7 cellular contexts compared by ENCODE assay signal in the genomic region with DNA sequence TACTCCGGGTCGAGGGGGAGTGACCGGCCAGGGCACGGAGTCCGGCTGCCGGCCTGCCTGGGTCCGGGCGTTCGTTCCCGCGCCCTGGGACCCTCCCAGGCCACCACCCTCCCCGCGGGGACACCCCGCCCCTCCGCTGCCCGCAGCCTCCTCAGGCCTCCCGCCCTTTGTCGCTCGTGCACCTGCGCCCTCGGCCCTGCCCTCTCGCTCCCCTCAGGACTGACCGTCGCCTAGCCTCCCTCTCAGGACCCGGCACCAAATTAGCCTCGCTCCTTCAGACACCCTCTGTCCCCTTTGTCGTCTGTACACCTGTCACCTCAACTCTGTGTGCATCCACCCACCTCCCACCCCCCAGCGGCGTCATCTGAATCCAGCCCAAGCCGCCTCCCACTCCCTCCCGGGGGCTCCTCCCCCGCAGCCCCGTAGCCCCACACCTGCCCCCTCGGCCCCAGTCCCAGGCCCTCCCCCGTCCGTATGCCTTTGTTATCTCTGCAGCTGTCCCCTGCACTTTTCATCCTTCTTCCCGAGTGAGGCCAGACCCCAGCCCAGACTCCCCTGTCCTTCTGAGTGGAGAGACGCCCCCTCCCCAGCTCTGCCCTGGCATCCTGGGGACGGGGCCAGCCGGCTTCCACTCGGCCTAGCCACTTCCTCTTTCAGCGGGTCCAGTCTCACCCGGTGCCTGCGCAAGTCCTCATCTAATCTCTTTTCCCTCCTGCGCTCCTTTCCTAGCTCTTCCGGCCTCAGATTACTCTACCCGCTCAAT. TPM values are rescaled to one million over a fixed set of nuclear protein-coding genes. Genes with fewer than 3 reads are reported as not detected.
DNase-seq lines count a peak whose midpoint lies in the region; ATAC-seq and TF ChIP-seq lines count a peak whose summit lies in the region.

No MANE protein-coding gene starts in this region.

- H3K4me3 ChIP-seq in transverse colon: peak overlapping the region; percentile 61 to 88 (median 79)

- in situ Hi-C loops in transverse colon (cut with MboI; ENCODE audit: low pct_ligation_motif_present in 1 of 4, low pct_unique_long_range_greater_than_20kb in 1 of 4, low sequenced_read_pairs in 3 of 4): no loop called here

- peak overlapping the region; percentile 83 for H3K4me3 Mint-ChIP-seq in activated CD4-positive, alpha-beta memory T cell treated with anti-CD3 and anti-CD28 coated beads, Interleukin-2, amount 10 ng/mL, durations not matched to agents 7 days and 5 days
- H3K4me3 Mint-ChIP-seq in endothelial cell (ENCODE audit: unreplicated experiment): peak overlapping the region; percentile 85
- H3K4me3 Mint-ChIP-seq in natural killer cell treated with Interleukin-12 subunit alpha and Interleukin-12 subunit beta and Interleukin-15 and Interleukin-18, amount 100 ng/mL, for 72 hours: peak overlapping the region; percentile 86

- POLR2A ChIA-PET in activated CD4-positive, alpha-beta memory T cell treated with anti-CD3 and anti-CD28 coated beads, Interleukin-2, amount 10 ng/mL, durations not matched to agents 7 days and 5 days (lab: Charles Lee): interaction anchor here (0.9 to 2.9 kb wide), 8 partner anchors 21 to 152 kb away, joined by 3 to 19 read pairs (median 6); partner anchors contain the start of genes DPF2, MALAT1 and NEAT1

- DNase-seq in NCI-H510A (lab: John Stamatoyannopoulos, UW) (peak; percentile 81), endothelial cell (ENCODE audit: low spot score) (no peak), transverse colon (peak; percentile 58)
- DNase-seq in activated CD4-positive, alpha-beta memory T cell treated with anti-CD3 and anti-CD28 coated beads, Interleukin-2, amount 10 ng/mL, durations not matched to agents 7 days and 5 days: peak; percentile 55
- no peak for DNase-seq in natural killer cell treated with Interleukin-12 subunit alpha and Interleukin-12 subunit beta and Interleukin-15 and Interleukin-18, amount 100 ng/mL, for 72 hours (ENCODE audit: low spot score)

- ATAC-seq in GM18870 (IDR thresholded peaks at IDR 0.05; ENCODE audit: unreplicated experiment) (peak; percentile 17), HG03066 (IDR thresholded peaks at IDR 0.05; ENCODE audit: low read depth, unreplicated experiment) (peak; percentile 21)
- ATAC-seq in natural killer cell treated with Interleukin-12 subunit alpha and Interleukin-12 subunit beta and Interleukin-15 and Interleukin-18, amount 100 ng/mL, for 72 hours: peak; percentile 1 to 44

- WGBS in transverse colon (ENCODE audit: low coverage in 1 of 2), 2 donors: 3% methylated on average over 35 of the region's 47 CpGs; no CpG with 5 or more reads in 1 of the 2 donors

- peaks cover 15% of the 10 kb centered on the region for H3K27me3 ChIP-seq in transverse colon

- no peak for TF ChIP-seq EP300 in transverse colon (IDR thresholded peaks at IDR 0.05; ENCODE audit: low read depth)

- H3K27ac Mint-ChIP-seq in activated CD4-positive, alpha-beta memory T cell treated with anti-CD3 and anti-CD28 coated beads, Interleukin-2, amount 10 ng/mL, durations not matched to agents 7 days and 5 days: no peak overlapping the region
- no peak overlapping the region for H3K27ac Mint-ChIP-seq in endothelial cell (ENCODE audit: unreplicated experiment)
- H3K27ac Mint-ChIP-seq in natural killer cell treated with Interleukin-12 subunit alpha and Interleukin-12 subunit beta and Interleukin-15 and Interleukin-18, amount 100 ng/mL, for 72 hours: peak overlapping the region; percentile 16 to 55

- peaks cover 0 to 18% (median 8%) of the 10 kb centered on the region in 4 donors for H3K36me3 ChIP-seq in transverse colon

- peaks cover 8% of the 10 kb centered on the region for H3K27me3 Mint-ChIP-seq in activated CD4-positive, alpha-beta memory T cell treated with anti-CD3 and anti-CD28 coated beads, Interleukin-2, amount 10 ng/mL, durations not matched to agents 7 days and 5 days
- H3K27me3 Mint-ChIP-seq in endothelial cell (ENCODE audit: unreplicated experiment): peaks cover 8% of the 10 kb centered on the region
- H3K27me3 Mint-ChIP-seq in natural killer cell treated with Interleukin-12 subunit alpha and Interleukin-12 subunit beta and Interleukin-15 and Interleukin-18, amount 100 ng/mL, for 72 hours: no peaks in the 10 kb centered on the region

- H3K36me3 Mint-ChIP-seq in activated CD4-positive, alpha-beta memory T cell treated with anti-CD3 and anti-CD28 coated beads, Interleukin-2, amount 10 ng/mL, durations not matched to agents 7 days and 5 days (ENCODE audit: low read depth): peaks cover 13% of the 10 kb centered on the region
- H3K36me3 Mint-ChIP-seq in endothelial cell (ENCODE audit: low read depth, unreplicated experiment): peaks cover 20% of the 10 kb centered on the region
- peaks cover 6% of the 10 kb centered on the region for H3K36me3 Mint-ChIP-seq in natural killer cell treated with Interleukin-12 subunit alpha and Interleukin-12 subunit beta and Interleukin-15 and Interleukin-18, amount 100 ng/mL, for 72 hours

- TF ChIP-seq CTCF in endothelial cell (IDR thresholded peaks at IDR 0.05; ENCODE audit: unreplicated experiment) (no peak), transverse colon (IDR thresholded peaks at IDR 0.05) (no peak)

- CTCF ChIA-PET in activated CD4-positive, alpha-beta memory T cell treated with anti-CD3 and anti-CD28 coated beads, Interleukin-2, amount 10 ng/mL, durations not matched to agents 7 days and 5 days (lab: Charles Lee): interaction anchor here (0.9 to 2.3 kb wide), 3 partner anchors 24 to 61 kb away, joined by 5 to 9 read pairs (median 8); partner anchors contain the start of gene CDC42EP2

- no peak for TF ChIP-seq POLR2A in transverse colon (IDR thresholded peaks at IDR 0.05)

- H3K9me3 ChIP-seq in transverse colon: no peaks in the 10 kb centered on the region

- H3K9me3 Mint-ChIP-seq in activated CD4-positive, alpha-beta memory T cell treated with anti-CD3 and anti-CD28 coated beads, Interleukin-2, amount 10 ng/mL, durations not matched to agents 7 days and 5 days: no peaks in the 10 kb centered on the region
- H3K9me3 Mint-ChIP-seq in endothelial cell (ENCODE audit: unreplicated experiment): no peaks in the 10 kb centered on the region
- no peaks in the 10 kb centered on the region for H3K9me3 Mint-ChIP-seq in natural killer cell treated with Interleukin-12 subunit alpha and Interleukin-12 subunit beta and Interleukin-15 and Interleukin-18, amount 100 ng/mL, for 72 hours

- peaks cover 17% of the 10 kb centered on the region for H3K4me1 Mint-ChIP-seq in activated CD4-positive, alpha-beta memory T cell treated with anti-CD3 and anti-CD28 coated beads, Interleukin-2, amount 10 ng/mL, durations not matched to agents 7 days and 5 days
- H3K4me1 Mint-ChIP-seq in endothelial cell (ENCODE audit: unreplicated experiment): peaks cover 20% of the 10 kb centered on the region
- H3K4me1 Mint-ChIP-seq in natural killer cell treated with Interleukin-12 subunit alpha and Interleukin-12 subunit beta and Interleukin-15 and Interleukin-18, amount 100 ng/mL, for 72 hours (ENCODE audit: low read depth in 2 of 2): peaks cover 14 to 18% of the 10 kb centered on the region in 2 donors

- peaks cover 11 to 25% (median 23%) of the 10 kb centered on the region in 4 donors for H3K4me1 ChIP-seq in transverse colon

- intact Hi-C loops in transverse colon (cut with DNase I; ENCODE audit: low total_unique reads): no loop called here

- H3K27ac ChIP-seq in transverse colon: peak overlapping the region; percentile 70 to 86 (median 84)

RNA-seq across cellular contexts. Expression of gene TIGD3, which starts 0.6 kb away (rescaled TPM):
- total RNA-seq in activated CD4-positive, alpha-beta memory T cell treated with anti-CD3 and anti-CD28 coated beads, Interleukin-2, amount 10 ng/mL, durations not matched to agents 7 days and 5 days: under 1 TPM; 0.58 to 0.88 TPM
- total RNA-seq in endothelial cell (ENCODE audit: unreplicated experiment) (0.44 TPM), transverse colon (1 to 10 TPM in 1 of 4 donors, under 1 TPM in 2, not detected in 1; 0.48 to 3.0 (median 0.75) TPM)
- 1 to 10 TPM in 1 of 2 donors, under 1 TPM in 1; 0.59 to 1.3 TPM for total RNA-seq in natural killer cell treated with Interleukin-12 subunit alpha and Interleukin-12 subunit beta and Interleukin-15 and Interleukin-18, amount 100 ng/mL, for 72 hours

RNA-seq across cellular contexts. Expression of gene DPF2, which starts 21.5 kb away (rescaled TPM):
- 10 to 100 TPM; 80.7 to 82.0 TPM for total RNA-seq in activated CD4-positive, alpha-beta memory T cell treated with anti-CD3 and anti-CD28 coated beads, Interleukin-2, amount 10 ng/mL, durations not matched to agents 7 days and 5 days
- total RNA-seq in endothelial cell (ENCODE audit: unreplicated experiment): 77.6 TPM
- total RNA-seq in natural killer cell treated with Interleukin-12 subunit alpha and Interleukin-12 subunit beta and Interleukin-15 and Interleukin-18, amount 100 ng/mL, for 72 hours: 10 to 100 TPM; 61.8 to 82.5 TPM
- total RNA-seq in transverse colon: 10 to 100 TPM; 29.1 to 50.9 (median 37.6) TPM

RNA-seq across cellular contexts. Expression of gene SLC25A45, which starts 27.3 kb away (rescaled TPM):
- 10 to 100 TPM; 19.4 to 19.8 TPM for total RNA-seq in activated CD4-positive, alpha-beta memory T cell treated with anti-CD3 and anti-CD28 coated beads, Interleukin-2, amount 10 ng/mL, durations not matched to agents 7 days and 5 days
- 3.3 TPM for total RNA-seq in endothelial cell (ENCODE audit: unreplicated experiment)
- total RNA-seq in natural killer cell treated with Interleukin-12 subunit alpha and Interleukin-12 subunit beta and Interleukin-15 and Interleukin-18, amount 100 ng/mL, for 72 hours: 10 to 100 TPM; 10.8 to 12.6 TPM
- 1 to 10 TPM; 2.2 to 5.6 (median 5.2) TPM for total RNA-seq in transverse colon

RNA-seq across cellular contexts. Expression of gene FRMD8, which starts 31.2 kb away (rescaled TPM):
- 10 to 100 TPM; 53.9 to 61.3 TPM for total RNA-seq in activated CD4-positive, alpha-beta memory T cell treated with anti-CD3 and anti-CD28 coated beads, Interleukin-2, amount 10 ng/mL, durations not matched to agents 7 days and 5 days
- total RNA-seq in endothelial cell (ENCODE audit: unreplicated experiment): 76.0 TPM
- 10 to 100 TPM; 50.5 to 68.4 TPM for total RNA-seq in natural killer cell treated with Interleukin-12 subunit alpha and Interleukin-12 subunit beta and Interleukin-15 and Interleukin-18, amount 100 ng/mL, for 72 hours
- total RNA-seq in transverse colon: 100 to 1,000 TPM in 3 of 4 donors, 10 to 100 TPM in 1; 64.3 to 164 (median 128) TPM

RNA-seq across cellular contexts. Expression of gene CDC42EP2, which starts 40.5 kb away (rescaled TPM):
- total RNA-seq in activated CD4-positive, alpha-beta memory T cell treated with anti-CD3 and anti-CD28 coated beads, Interleukin-2, amount 10 ng/mL, durations not matched to agents 7 days and 5 days: under 1 TPM; 0.38 to 0.70 TPM
- total RNA-seq in endothelial cell (ENCODE audit: unreplicated experiment) (37.7 TPM), transverse colon (10 to 100 TPM in 3 of 4 donors, 1 to 10 TPM in 1; 9.1 to 22.7 (median 14.5) TPM)
- total RNA-seq in natural killer cell treated with Interleukin-12 subunit alpha and Interleukin-12 subunit beta and Interleukin-15 and Interleukin-18, amount 100 ng/mL, for 72 hours: 1 to 10 TPM in 1 of 2 donors, not detected in 1; 1.7 TPM

Comparison
In these comparisons a context has a peak if more than half of its experiments do, and no peak if none do; other contexts are left out.
1. DNase-seq: peak in NCI-H510A (single experiment), activated CD4-positive, alpha-beta memory T cell treated with anti-CD3 and anti-CD28 coated beads, Interleukin-2, amount 10 ng/mL, durations not matched to agents 7 days and 5 days (single experiment) and transverse colon (single experiment); none in endothelial cell (single experiment) and natural killer cell treated with Interleukin-12 subunit alpha and Interleukin-12 subunit beta and Interleukin-15 and Interleukin-18, amount 100 ng/mL, for 72 hours (single experiment).
2. H3K27ac Mint-ChIP-seq: peak in natural killer cell treated with Interleukin-12 subunit alpha and Interleukin-12 subunit beta and Interleukin-15 and Interleukin-18, amount 100 ng/mL, for 72 hours (2 of 2); none in activated CD4-positive, alpha-beta memory T cell treated with anti-CD3 and anti-CD28 coated beads, Interleukin-2, amount 10 ng/mL, durations not matched to agents 7 days and 5 days (single experiment) and endothelial cell (single experiment).
3. Peak in every context shown above with its lines, with median percentiles within 50 percentile points of each other: ATAC-seq and H3K4me3 Mint-ChIP-seq.